Comparison of ENCODE assay signal across 8 cellular contexts in genomic region chr12:124992874-124993567, GRCh38. TPM values are rescaled to one million over a fixed set of nuclear protein-coding genes. Genes with fewer than 3 reads are reported as not detected.
DNase-seq lines count a peak whose midpoint lies in the region; ATAC-seq, FAIRE-seq and TF ChIP-seq lines count a peak whose summit lies in the region.

No MANE protein-coding gene starts in this region.

- intact Hi-C loops in CD4-positive, alpha-beta T cell (cut with DNase I, micrococcal nuclease) = loop anchor here (2.0 to 5.0 kb wide), 6 partner anchors 54 to 131 kb away; partner anchors contain the start of genes AACS (in 1 of the 2), SCARB1 (in 1 of the 2) and UBC (in 1 of the 2)
- intact Hi-C loops in upper lobe of right lung (cut with DNase I) = no loop called here

- peak; percentile 75 for TF ChIP-seq CTCF in CD4-positive, alpha-beta T cell (IDR thresholded peaks at IDR 0.05)
- TF ChIP-seq CTCF in foreskin fibroblast (IDR thresholded peaks at IDR 0.05; ENCODE audit: low read depth, low read length) (no peak), upper lobe of right lung (IDR thresholded peaks at IDR 0.05) (peak; percentile 36)

- peak overlapping the region; percentile 61 for H3K27ac ChIP-seq in CD4-positive, alpha-beta T cell (ENCODE audit: low read depth, low read length)
- no peak overlapping the region for H3K27ac ChIP-seq in upper lobe of right lung

- no peaks in the 10 kb centered on the region for H3K9me3 ChIP-seq in CD4-positive, alpha-beta T cell (ENCODE audit: control insufficient read depth, low read length)
- H3K9me3 ChIP-seq in upper lobe of right lung = no peaks in the 10 kb centered on the region

- H3K36me3 Mint-ChIP-seq in CD4-positive, alpha-beta T cell (ENCODE audit: low read depth) = peaks cover 9% of the 10 kb centered on the region

- no peaks in the 10 kb centered on the region for H3K27me3 Mint-ChIP-seq in CD4-positive, alpha-beta T cell

- CTCF ChIA-PET in CD4-positive, alpha-beta T cell (lab: Charles Lee) = interaction anchor here (1.0 to 1.1 kb wide), 2 partner anchors 52 to 56 kb away, joined by 3 to 5 read pairs; no protein-coding TSS in a partner anchor

- FAIRE-seq in RCC 7860 (lab: Jason Lieb, UNC) = no peak

- POLR2A ChIA-PET in CD4-positive, alpha-beta T cell (lab: Charles Lee) = interaction anchor here (0.6 to 2.5 kb wide), 9 partner anchors 42 to 453 kb away, joined by 3 to 12 read pairs (median 4); partner anchors contain the start of gene UBC

- H3K27ac Mint-ChIP-seq in CD4-positive, alpha-beta T cell = peak overlapping the region; percentile 76

- H3K27me3 ChIP-seq in CD4-positive, alpha-beta T cell (ENCODE audit: control insufficient read depth, insufficient read depth, low read length) = no peaks in the 10 kb centered on the region
- H3K27me3 ChIP-seq in upper lobe of right lung = no peaks in the 10 kb centered on the region

- no peaks in the 10 kb centered on the region for H3K36me3 ChIP-seq in upper lobe of right lung

- H3K4me3 ChIP-seq in foreskin fibroblast (ENCODE audit: low read depth in 1 of 2, low read length in 2 of 2) (peak overlapping the region; percentile 47 to 61), upper lobe of right lung (peak overlapping the region; percentile 57)

- DNase-seq in CD4-positive, alpha-beta T cell = peak; percentile 66 to 81 (median 74)
- DNase-seq in LHCN-M2 (ENCODE audit: low read depth) (peak; percentile 57), RCC 7860 (ENCODE audit: low spot score) (peak; percentile 70), foreskin fibroblast (peak; percentile 20 to 50), pons (ENCODE audit: low spot score) (peak; percentile 56), upper lobe of right lung (no peak)
- DNase-seq in activated T-cell treated with anti-CD3 and anti-CD28 coated beads, Interleukin-2, amount 50 U/mL, for 48 hours = peak; percentile 87 to 90

- peaks cover 12% of the 10 kb centered on the region for H3K4me1 ChIP-seq in upper lobe of right lung

- peak; percentile 65 for ATAC-seq in CD4-positive, alpha-beta T cell (ENCODE audit: poor library complexity)
- ATAC-seq in GM21381 (IDR thresholded peaks at IDR 0.05; ENCODE audit: unreplicated experiment) (peak; percentile 26), upper lobe of right lung (peak; percentile 11)

- peak overlapping the region; percentile 91 for H3K4me3 Mint-ChIP-seq in CD4-positive, alpha-beta T cell

- H3K4me1 Mint-ChIP-seq in CD4-positive, alpha-beta T cell (ENCODE audit: low read depth) = peaks cover 33% of the 10 kb centered on the region

- no peaks in the 10 kb centered on the region for H3K9me3 Mint-ChIP-seq in CD4-positive, alpha-beta T cell

RNA-seq across cellular contexts. Expression of gene BRI3BP, which starts 0.4 kb away (rescaled TPM):
- total RNA-seq in CD4-positive, alpha-beta T cell = 1 to 10 TPM; 1.6 TPM
- 11.2 and 13.1 TPM in 2 replicates for total RNA-seq in LHCN-M2 (2014; rRNA removed)
- 3.7 TPM for polyA plus RNA-seq in LHCN-M2 (2012)
- total RNA-seq in upper lobe of right lung = 8.2 TPM

RNA-seq across cellular contexts. Expression of gene DHX37, which starts 4.1 kb away (rescaled TPM):
- 10 to 100 TPM; 30.8 to 31.0 TPM for total RNA-seq in CD4-positive, alpha-beta T cell
- total RNA-seq in LHCN-M2 (2014; rRNA removed) (23.1 and 24.4 TPM in 2 replicates), upper lobe of right lung (14.6 TPM)
- polyA plus RNA-seq in LHCN-M2 (2012) = 14.2 TPM

Comparison
In these comparisons a context has a peak if more than half of its experiments do, and no peak if none do; other contexts are left out.
1. ATAC-seq: peak in every context shown above with its lines; median percentile 65 in CD4-positive, alpha-beta T cell; 26 in GM21381; 11 in upper lobe of right lung.